Comparison of ENCODE assay signal across 8 cellular contexts in the genomic region with DNA sequence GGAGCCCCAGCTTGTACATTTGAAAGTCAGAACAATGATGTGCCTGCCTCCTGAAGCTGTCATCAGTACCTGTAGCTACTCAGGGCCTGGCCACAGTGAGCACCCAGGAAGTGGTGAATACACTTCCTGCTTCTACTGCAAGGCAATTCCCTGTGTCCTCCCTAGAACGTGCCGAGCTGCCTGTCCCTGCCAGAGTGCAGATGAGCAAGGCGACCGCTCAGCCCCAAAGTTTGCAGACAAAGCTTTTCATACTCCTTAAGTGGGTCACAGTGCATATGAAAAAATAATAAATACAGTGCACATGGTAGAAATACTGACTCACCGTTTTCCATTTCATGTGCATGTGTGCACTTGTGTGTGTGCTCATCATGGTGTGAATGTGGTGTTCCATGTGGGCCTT.
A peak's percentile ranks its signal among the peaks of the same experiment; 100 is the strongest.
DNase-seq lines count a peak whose midpoint lies in the region; TF ChIP-seq lines count a peak whose summit lies in the region.

No MANE protein-coding gene starts in this region.

- H3K79me2 ChIP-seq in fibroblast of lung (ENCODE audit: control insufficient read depth, insufficient read depth, low read length): peaks cover 85% of the 10 kb centered on the region

- H3K4me3 ChIP-seq in fibroblast of lung (replicated peaks in 1 of 4; ENCODE audit: control extremely low read depth in 1 of 4, insufficient read depth in 1 of 4, low read depth in 3 of 4, low read length in 4 of 4): no peak overlapping the region

- no peaks in the 10 kb centered on the region for H3K36me3 ChIP-seq in fibroblast of lung (ENCODE audit: control insufficient read depth, insufficient read depth, low read length)

- DNase-seq in HCEC 1CT (peak; percentile 61), fibroblast of lung (ENCODE audit: low read depth in 2 of 2) (peak; percentile 52 to 76), NCI-H226 (no peak), erythroblast (lab: John Stamatoyannopoulos, UW) (no peak), NCI-H1048 (lab: John Stamatoyannopoulos, UW) (no peak), NCI-H69 (lab: John Stamatoyannopoulos, UW) (no peak)
- peak; percentile 80 for DNase-seq in activated CD8-positive, alpha-beta memory T cell treated with anti-CD3 and anti-CD28 coated beads for 24 hours
- DNase-seq in stimulated activated CD4-positive, alpha-beta T cell treated with anti-CD3 and anti-CD28 coated beads, Interleukin-15, amount 100 ng/mL, for 1 hour (ENCODE audit: low read depth in 1 of 2, low spot score in 1 of 2): peak; percentile 24 to 30

- peak overlapping the region; percentile 46 for H3K4me2 ChIP-seq in fibroblast of lung (ENCODE audit: extremely low read depth, insufficient read depth, low read length)

- TF ChIP-seq CTCF in fibroblast of lung (conservative IDR thresholded peaks at IDR 0.05 in 1 of 2, IDR thresholded peaks at IDR 0.05 in 1 of 2; ENCODE audit: low read depth in 1 of 2, low read length in 2 of 2): no peak

- no peaks in the 10 kb centered on the region for H3K27me3 ChIP-seq in fibroblast of lung (ENCODE audit: control insufficient read depth, insufficient read depth, low read length)

- TF ChIP-seq POLR2A in erythroblast (IDR thresholded peaks at IDR 0.05; ENCODE audit: low read length): no peak

- no peaks in the 10 kb centered on the region for H3K9me3 ChIP-seq in fibroblast of lung (ENCODE audit: control insufficient read depth, insufficient read depth, low read depth, low read length)

- H4K20me1 ChIP-seq in fibroblast of lung (ENCODE audit: control insufficient read depth, extremely low read depth, insufficient read depth, low read length): no peaks in the 10 kb centered on the region

- peak overlapping the region; percentile 34 for H3K27ac ChIP-seq in fibroblast of lung (ENCODE audit: insufficient read depth, low read length)

- H2AFZ ChIP-seq in fibroblast of lung (ENCODE audit: low read length): no peak overlapping the region

- H3K4me1 ChIP-seq in fibroblast of lung (ENCODE audit: control insufficient read depth, extremely low read depth, insufficient read depth, low read length): peaks cover 18% of the 10 kb centered on the region

- H3K9ac ChIP-seq in fibroblast of lung (ENCODE audit: insufficient read depth, low read length): no peak overlapping the region

Comparison
In these comparisons a context has a peak if more than half of its experiments do, and no peak if none do; other contexts are left out.
1. DNase-seq: peak in HCEC 1CT (single experiment), activated CD8-positive, alpha-beta memory T cell treated with anti-CD3 and anti-CD28 coated beads for 24 hours (single experiment), fibroblast of lung (2 of 2) and stimulated activated CD4-positive, alpha-beta T cell treated with anti-CD3 and anti-CD28 coated beads, Interleukin-15, amount 100 ng/mL, for 1 hour (2 of 2); none in NCI-H226 (single experiment), erythroblast (0 of 2), NCI-H1048 (single experiment) and NCI-H69 (single experiment).